ENCODE assay signal across 1 cellular context in genomic region chr16:88589441-88589840, GRCh38.
TF ChIP-seq lines count a peak whose summit lies in the region.

No MANE protein-coding gene starts in this region.

TF ChIP-seq in K562, 482 proteins besides CTCF, POLR2A, EP300 and RAD21 (continued from another document):
- TF ChIP-seq ZNF696 (CRISPR knock-in tag; conservative IDR thresholded peaks at IDR 0.05), result no peak
- TF ChIP-seq ETV6 (IDR thresholded peaks at IDR 0.05; ENCODE audit: borderline replicate concordance in 1 of 2, low read depth in 2 of 2, low read length in 1 of 2), result no peak
- no peak for TF ChIP-seq ETV6 (CRISPR knock-in tag; IDR thresholded peaks at IDR 0.05; ENCODE audit: borderline replicate concordance)
- no peak for TF ChIP-seq CBX3 (IDR thresholded peaks at IDR 0.05; ENCODE audit: borderline replicate concordance in 1 of 2, low read length in 2 of 2)
- no peak for TF ChIP-seq ZNF699 (CRISPR knock-in tag; IDR thresholded peaks at IDR 0.05; ENCODE audit: insufficient replicate concordance)
- TF ChIP-seq MIER1 (IDR thresholded peaks at IDR 0.05; ENCODE audit: low read depth), result no peak
- no peak for TF ChIP-seq TCF7 (IDR thresholded peaks at IDR 0.05; ENCODE audit: borderline replicate concordance)
- no peak for TF ChIP-seq CBFA2T2 (conservative IDR thresholded peaks at IDR 0.05)
- peak; percentile 79 for TF ChIP-seq ZNF263 (CRISPR knock-in tag; IDR thresholded peaks at IDR 0.05; ENCODE audit: borderline replicate concordance)
- no peak for TF ChIP-seq MEIS2 (IDR thresholded peaks at IDR 0.05; ENCODE audit: partially characterized antibody)
- no peak for TF ChIP-seq HMG20A (CRISPR knock-in tag; conservative IDR thresholded peaks at IDR 0.05)
- 0 out of 2 replicates have a peak, but pooled peaks have one; percentile 23 for TF ChIP-seq STAG1 (CRISPR knock-in tag; IDR thresholded peaks at IDR 0.05; ENCODE audit: borderline replicate concordance)
- TF ChIP-seq, protein P1, sequence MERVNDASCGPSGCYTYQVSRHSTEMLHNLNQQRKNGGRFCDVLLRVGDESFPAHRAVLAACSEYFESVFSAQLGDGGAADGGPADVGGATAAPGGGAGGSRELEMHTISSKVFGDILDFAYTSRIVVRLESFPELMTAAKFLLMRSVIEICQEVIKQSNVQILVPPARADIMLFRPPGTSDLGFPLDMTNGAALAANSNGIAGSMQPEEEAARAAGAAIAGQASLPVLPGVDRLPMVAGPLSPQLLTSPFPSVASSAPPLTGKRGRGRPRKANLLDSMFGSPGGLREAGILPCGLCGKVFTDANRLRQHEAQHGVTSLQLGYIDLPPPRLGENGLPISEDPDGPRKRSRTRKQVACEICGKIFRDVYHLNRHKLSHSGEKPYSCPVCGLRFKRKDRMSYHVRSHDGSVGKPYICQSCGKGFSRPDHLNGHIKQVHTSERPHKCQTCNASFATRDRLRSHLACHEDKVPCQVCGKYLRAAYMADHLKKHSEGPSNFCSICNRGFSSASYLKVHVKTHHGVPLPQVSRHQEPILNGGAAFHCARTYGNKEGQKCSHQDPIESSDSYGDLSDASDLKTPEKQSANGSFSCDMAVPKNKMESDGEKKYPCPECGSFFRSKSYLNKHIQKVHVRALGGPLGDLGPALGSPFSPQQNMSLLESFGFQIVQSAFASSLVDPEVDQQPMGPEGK (CRISPR knock-in tag; IDR thresholded peaks at IDR 0.05; ENCODE audit: borderline replicate concordance), result no peak
